Comparison of ENCODE assay signal across 18 cellular contexts in genomic region chr9:18788256-18788655, GRCh38.
DNase-seq lines count a peak whose midpoint lies in the region; ATAC-seq and TF ChIP-seq lines count a peak whose summit lies in the region.
"Had no signal": no experiment of that assay in that cellular context is flagged by ENCODE, and none has a peak within 500 bp of the region (broad histone marks: within the 10 kb centered on the region; RNA-seq: fewer than 3 reads in every experiment).

No MANE protein-coding gene starts in this region.

- ATAC-seq in Right ventricle myocardium inferior, result no peak
- ATAC-seq in sciatic nerve, result peak; percentile 73
- no peak for ATAC-seq in HG03354 (IDR thresholded peaks at IDR 0.05; ENCODE audit: poor library complexity, severe bottlenecking, unreplicated experiment)
- no peak for ATAC-seq in HG03521 (IDR thresholded peaks at IDR 0.05; ENCODE audit: unreplicated experiment)
- ATAC-seq: A549, Panc1 had no signal

- H3K36me3 ChIP-seq in left ventricle myocardium inferior, result no peaks in the 10 kb centered on the region
- H3K36me3 ChIP-seq: BE2C, SJCRH30 had no signal

- no peaks in the 10 kb centered on the region for H3K9me3 ChIP-seq in left ventricle myocardium inferior (replicated peaks)
- H3K9me3 ChIP-seq: A549, BE2C, SJCRH30 had no signal

- DNase-seq in left ventricle myocardium inferior (no peak), Right ventricle myocardium inferior (ENCODE audit: missing footprints) (no peak), fibroblast of the aortic adventitia (ENCODE audit: low read depth) (peak; percentile 37), sciatic nerve (ENCODE audit: low spot score) (no peak), DMS79 treated with DMSO at 0.1 percent for 48 hours (lab: John Stamatoyannopoulos, UW) (no peak)
- DNase-seq: BE2C, KG1, NCI-H1092 treated with DMSO at 0.1 percent for 48 hours, NCI-H1436 treated with DMSO at 0.1 percent for 48 hours, NCI-H2029, NCI-H226, NCI-H510A treated with DMSO at 0.1 percent for 48 hours, NCI-H774, SJCRH30 had no signal

- intact Hi-C loops in left ventricle myocardium inferior (cut with micrococcal nuclease), result no loop called here
- intact Hi-C loops in Right ventricle myocardium inferior (cut with DNase I), result loop anchor here (10.0 kb wide), 1 partner anchor 153 kb away; no protein-coding TSS in a partner anchor
- intact Hi-C loops in sciatic nerve (cut with DNase I), result no loop called here

- H3K4me3 ChIP-seq in left ventricle myocardium inferior (no peak overlapping the region), fibroblast of the aortic adventitia (ENCODE audit: low read depth, low read length) (no peak overlapping the region)
- H3K4me3 ChIP-seq: A549, SJCRH30 had no signal

- H3K27me3 ChIP-seq in left ventricle myocardium inferior (ENCODE audit: low read depth), result no peaks in the 10 kb centered on the region
- H3K27me3 ChIP-seq: BE2C, SJCRH30 had no signal

- TF ChIP-seq CTCF in left ventricle myocardium inferior (IDR thresholded peaks at IDR 0.05; ENCODE audit: borderline replicate concordance), result no peak
- no peak for TF ChIP-seq CTCF in fibroblast of the aortic adventitia (IDR thresholded peaks at IDR 0.05; ENCODE audit: insufficient read depth, low read length)

- peaks cover 43% of the 10 kb centered on the region for H3K4me1 ChIP-seq in left ventricle myocardium inferior
- H3K4me1 ChIP-seq: A549, BE2C, SJCRH30 had no signal

- peak overlapping the region; percentile 83 for H3K27ac ChIP-seq in left ventricle myocardium inferior (replicated peaks)
- H3K27ac ChIP-seq: A549, SJCRH30 had no signal
